Comparison of ENCODE assay signal across 8 cellular contexts in the genomic region with DNA sequence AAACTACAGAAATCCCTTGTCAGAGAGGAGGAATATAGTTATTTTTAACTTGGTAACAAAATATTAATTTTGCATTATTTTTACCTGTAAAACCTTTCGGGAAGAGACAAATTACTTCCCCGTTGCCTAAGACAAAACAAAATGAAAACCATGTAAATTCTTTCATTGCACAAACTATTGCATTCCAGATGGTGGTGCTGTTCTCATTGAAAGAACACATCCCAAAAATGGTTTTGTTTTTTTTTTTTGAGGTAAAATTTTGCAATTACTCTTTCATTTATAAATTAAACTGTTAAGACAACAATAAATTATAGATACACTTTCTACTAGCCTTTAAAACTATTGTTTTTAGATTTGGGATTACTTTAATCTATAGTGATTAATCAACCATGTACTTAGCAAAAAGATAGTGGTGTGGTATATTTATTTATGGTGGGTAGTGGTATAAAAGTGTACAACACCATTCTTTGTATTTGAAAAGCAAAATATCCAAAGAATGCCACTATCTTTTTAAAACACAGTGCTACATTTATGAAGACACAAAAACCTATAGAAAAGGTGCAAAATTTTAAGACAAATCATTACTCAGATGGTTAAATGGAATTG.
A peak's percentile ranks its signal among the peaks of the same experiment; 100 is the strongest.
DNase-seq lines count a peak whose midpoint lies in the region; ATAC-seq, FAIRE-seq and TF ChIP-seq lines count a peak whose summit lies in the region.

No MANE protein-coding gene starts in this region.

- no peak overlapping the region for H2AFZ ChIP-seq in astrocyte (ENCODE audit: low read depth, low read length)

- peak overlapping the region; percentile 15 for H3K27ac ChIP-seq in astrocyte (ENCODE audit: low read depth, low read length)
- no peak overlapping the region for H3K27ac ChIP-seq in left lung

- no peaks in the 10 kb centered on the region for H3K27me3 ChIP-seq in astrocyte (ENCODE audit: insufficient read depth, low read length)
- H3K27me3 ChIP-seq in left lung = no peaks in the 10 kb centered on the region

- no peaks in the 10 kb centered on the region for H3K36me3 ChIP-seq in astrocyte (ENCODE audit: insufficient read depth, low read length)
- H3K36me3 ChIP-seq in left lung = no peaks in the 10 kb centered on the region

- H3K9me3 Mint-ChIP-seq in astrocyte (ENCODE audit: unreplicated experiment) = no peaks in the 10 kb centered on the region

- no peaks in the 10 kb centered on the region for H3K79me2 ChIP-seq in astrocyte (ENCODE audit: insufficient read depth, low read length)

- H3K27me3 Mint-ChIP-seq in astrocyte (ENCODE audit: low read depth, unreplicated experiment) = no peaks in the 10 kb centered on the region

- DNase-seq in EH (ENCODE audit: low read depth) (peak; percentile 40), LNCaP clone FGC (ENCODE audit: low read depth) (no peak), astrocyte (ENCODE audit: low read depth) (peak; percentile 25), left lung (no peak), occipital lobe (lab: John Stamatoyannopoulos, UW) (no peak), HK-2 (ENCODE audit: unreplicated experiment) (no peak)
- DNase-seq in stimulated activated CD4-positive, alpha-beta T cell treated with anti-CD3 and anti-CD28 coated beads, Interleukin-2, amount 100 ng/mL, for 48 hours = no peak

- H3K36me3 Mint-ChIP-seq in astrocyte (ENCODE audit: low read depth, unreplicated experiment) = no peaks in the 10 kb centered on the region

- H3K9me3 ChIP-seq in astrocyte (ENCODE audit: insufficient read depth, low read depth, low read length) (no peaks in the 10 kb centered on the region), left lung (peaks cover 0 to 8% of the 10 kb centered on the region in 2 donors)

- no peak overlapping the region for H3K27ac Mint-ChIP-seq in astrocyte (ENCODE audit: unreplicated experiment)

- ATAC-seq in left lung = peak; percentile 45
- no peak for ATAC-seq in HG02970 (IDR thresholded peaks at IDR 0.05; ENCODE audit: low FRiP score, unreplicated experiment)

- H3K4me3 Mint-ChIP-seq in astrocyte (ENCODE audit: unreplicated experiment) = no peak overlapping the region

- H3K4me1 Mint-ChIP-seq in astrocyte (ENCODE audit: low read depth, unreplicated experiment) = no peaks in the 10 kb centered on the region

- FAIRE-seq in astrocyte (lab: Jason Lieb, UNC) = no peak

- intact Hi-C loops in left lung (cut with DNase I) = no loop called here

- peak overlapping the region; percentile 32 for H3K4me2 ChIP-seq in astrocyte (ENCODE audit: low read length)

- H3K4me1 ChIP-seq in astrocyte (ENCODE audit: insufficient read depth, low read length) (peaks cover 12% of the 10 kb centered on the region), left lung (no peaks in the 10 kb centered on the region)

- H3K9ac ChIP-seq in astrocyte (ENCODE audit: low read length) = peak overlapping the region; percentile 39

- TF ChIP-seq CTCF in LNCaP clone FGC (IDR thresholded peaks at IDR 0.05; ENCODE audit: control insufficient read depth, extremely low read depth, insufficient read depth) = peak; percentile 59
- peak; percentile 74 for TF ChIP-seq CTCF in astrocyte (IDR thresholded peaks at IDR 0.05; ENCODE audit: insufficient read depth, low read depth, low read length)
- peak; percentile 33 to 55 for TF ChIP-seq CTCF in left lung (IDR thresholded peaks at IDR 0.05)

- H4K20me1 ChIP-seq in astrocyte (ENCODE audit: insufficient read depth, low read length) = no peaks in the 10 kb centered on the region

- H3K4me3 ChIP-seq in LNCaP clone FGC (ENCODE audit: low read depth, low read length) = no peak overlapping the region
- no peak overlapping the region for H3K4me3 ChIP-seq in astrocyte (ENCODE audit: insufficient read depth, low read depth, low read length)
- H3K4me3 ChIP-seq in left lung = no peak overlapping the region

Comparison
In these comparisons a context has a peak if more than half of its experiments do, and no peak if none do; other contexts are left out.
1. DNase-seq: peak in EH (single experiment) and astrocyte (single experiment); none in LNCaP clone FGC (single experiment), left lung (0 of 2), stimulated activated CD4-positive, alpha-beta T cell treated with anti-CD3 and anti-CD28 coated beads, Interleukin-2, amount 100 ng/mL, for 48 hours (0 of 2), occipital lobe (single experiment) and HK-2 (single experiment).
2. Peak in every context shown above with its lines, with median percentiles within 50 percentile points of each other: CTCF ChIP-seq.